14 cellular contexts compared by ENCODE assay signal in the genomic region with DNA sequence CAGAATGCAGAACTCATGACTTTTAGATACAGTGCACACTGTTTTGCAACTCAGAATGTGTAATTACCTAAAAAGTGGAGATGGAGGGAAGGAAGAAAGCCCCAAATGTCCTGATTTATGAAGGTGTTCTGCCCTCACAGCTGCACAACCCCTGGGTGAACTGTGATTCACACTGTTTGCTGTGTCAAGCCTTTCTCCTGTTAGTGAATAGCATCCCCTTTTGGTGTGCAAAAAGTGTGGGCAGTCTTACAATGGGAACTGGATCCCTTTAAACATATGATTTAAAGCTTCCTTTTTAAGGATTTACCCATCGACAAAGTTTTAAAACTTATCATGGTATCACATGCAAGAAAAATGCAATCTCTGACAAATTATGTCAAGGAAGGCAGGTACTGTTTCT.
A peak's percentile ranks its signal among the peaks of the same experiment; 100 is the strongest.
DNase-seq lines count a peak whose midpoint lies in the region; FAIRE-seq and TF ChIP-seq lines count a peak whose summit lies in the region.
"Had no signal": no experiment of that assay in that cellular context is flagged by ENCODE, and none has a peak within 500 bp of the region (broad histone marks: within the 10 kb centered on the region; RNA-seq: fewer than 3 reads in every experiment).

No MANE protein-coding gene starts in this region.

- TF ChIP-seq RAD21 in SK-N-SH (IDR thresholded peaks at IDR 0.05; ENCODE audit: low read length), result no peak

- no peak overlapping the region for H3K4me2 ChIP-seq in mammary epithelial cell (ENCODE audit: insufficient read depth, low read depth, low read length)
- no peak overlapping the region for H3K4me2 ChIP-seq in astrocyte (ENCODE audit: low read length)
- H3K4me2 ChIP-seq in SK-N-SH, result no peak overlapping the region

- in situ Hi-C loops in mammary epithelial cell (cut with MboI; ENCODE audit: low sequenced_read_pairs in 2 of 2), result no loop called here

- H3K4me1 ChIP-seq in mammary epithelial cell (ENCODE audit: insufficient read depth, low read length) (no peaks in the 10 kb centered on the region), astrocyte (ENCODE audit: insufficient read depth, low read length) (no peaks in the 10 kb centered on the region), SK-N-SH (ENCODE audit: control insufficient read depth in 1 of 2, insufficient read depth in 2 of 2, low read depth in 1 of 2, low read length in 1 of 2) (no peaks in the 10 kb centered on the region)
- H3K4me1 ChIP-seq: ascending aorta, lower lobe of right lung had no signal

- no peak for TF ChIP-seq EP300 in SK-N-SH (IDR thresholded peaks at IDR 0.05; ENCODE audit: borderline replicate concordance in 1 of 2, low read depth in 1 of 2, low read length in 1 of 2)

- H3K4me3 ChIP-seq in mammary epithelial cell (replicated peaks in 1 of 3; ENCODE audit: insufficient read depth in 1 of 3, low read depth in 2 of 3, low read length in 3 of 3), result no peak overlapping the region
- no peak overlapping the region for H3K4me3 ChIP-seq in astrocyte (ENCODE audit: insufficient read depth, low read depth, low read length)
- H3K4me3 ChIP-seq in SK-N-SH (ENCODE audit: low read depth in 2 of 2, low read length in 1 of 2), result no peak overlapping the region
- H3K4me3 ChIP-seq: ascending aorta, lower lobe of right lung had no signal

- no peak overlapping the region for H3K27ac Mint-ChIP-seq in MCF 10A (ENCODE audit: low read depth, unreplicated experiment)
- no peak overlapping the region for H3K27ac Mint-ChIP-seq in astrocyte (ENCODE audit: unreplicated experiment)
- H3K27ac Mint-ChIP-seq: activated CD4-positive, alpha-beta T cell treated with anti-CD3 and anti-CD28 coated beads, Interleukin-2, amount 10 ng/mL, durations not matched to agents 7 days and 5 days; activated T-helper 1 cell treated with anti-CD3 and anti-CD28 coated beads, Interleukin-12 subunit alpha, Interleukin-12 subunit beta, Interleukin-2, Interleukin-4 antibody, amounts not matched to agents 30 ng/mL and 10 ng/mL and 1 ng/mL, durations not matched to agents 14 hours and 24 hours and 36 hours had no signal

- intact Hi-C loops in MCF 10A (cut with micrococcal nuclease), result no loop called here
- intact Hi-C loops in mammary epithelial cell (cut with micrococcal nuclease), result no loop called here

- H3K27me3 Mint-ChIP-seq in MCF 10A (ENCODE audit: insufficient read depth, unreplicated experiment), result peaks cover 80% of the 10 kb centered on the region
- H3K27me3 Mint-ChIP-seq in astrocyte (ENCODE audit: low read depth, unreplicated experiment), result no peaks in the 10 kb centered on the region
- H3K27me3 Mint-ChIP-seq: activated CD4-positive, alpha-beta T cell treated with anti-CD3 and anti-CD28 coated beads, Interleukin-2, amount 10 ng/mL, durations not matched to agents 7 days and 5 days had no signal

- CTCF ChIA-PET in MCF 10A (lab: Yijun Ruan, JAX) (no interaction called here), mammary epithelial cell (lab: Charles Lee; ENCODE audit: low non-redundant PET) (no interaction called here), SK-N-SH (lab: Yijun Ruan, JAX) (no interaction called here)

- no peak for TF ChIP-seq CTCF in MCF 10A (IDR thresholded peaks at IDR 0.05; ENCODE audit: unreplicated experiment)
- TF ChIP-seq CTCF in mammary epithelial cell (conservative IDR thresholded peaks at IDR 0.05 in 1 of 2, IDR thresholded peaks at IDR 0.05 in 1 of 2; ENCODE audit: extremely low read depth in 1 of 2, insufficient read depth in 1 of 2, low read depth in 1 of 2, low read length in 2 of 2), result no peak
- peak; percentile 5 for TF ChIP-seq CTCF in astrocyte (IDR thresholded peaks at IDR 0.05; ENCODE audit: insufficient read depth, low read depth, low read length)
- TF ChIP-seq CTCF in SK-N-SH (IDR thresholded peaks at IDR 0.05), result no peak

- H3K4me1 Mint-ChIP-seq in MCF 10A (ENCODE audit: insufficient read depth, unreplicated experiment), result no peaks in the 10 kb centered on the region
- no peaks in the 10 kb centered on the region for H3K4me1 Mint-ChIP-seq in astrocyte (ENCODE audit: low read depth, unreplicated experiment)
- H3K4me1 Mint-ChIP-seq: activated CD4-positive, alpha-beta T cell treated with anti-CD3 and anti-CD28 coated beads, Interleukin-2, amount 10 ng/mL, durations not matched to agents 7 days and 5 days had no signal

- dilution Hi-C loops in mammary epithelial cell (cut with HindIII; ENCODE audit: low sequenced_read_pairs), result no loop called here

- no peaks in the 10 kb centered on the region for H3K79me2 ChIP-seq in mammary epithelial cell (ENCODE audit: insufficient read depth, low read length)
- no peaks in the 10 kb centered on the region for H3K79me2 ChIP-seq in astrocyte (ENCODE audit: insufficient read depth, low read length)
- no peaks in the 10 kb centered on the region for H3K79me2 ChIP-seq in SK-N-SH (ENCODE audit: insufficient read depth)

- H3K36me3 Mint-ChIP-seq in MCF 10A (ENCODE audit: insufficient read depth, unreplicated experiment), result no peaks in the 10 kb centered on the region
- H3K36me3 Mint-ChIP-seq in astrocyte (ENCODE audit: low read depth, unreplicated experiment), result no peaks in the 10 kb centered on the region

- WGBS in mammary epithelial cell (ENCODE audit: low coverage, missing lambda C conversion rate), result 46% methylated on average over 1 of the region's 1 CpG
- WGBS in SK-N-SH (ENCODE audit: low lambda C conversion rate), result 3% methylated on average over 1 of the region's 1 CpG

- H4K20me1 ChIP-seq in mammary epithelial cell (ENCODE audit: insufficient read depth, low read length), result no peaks in the 10 kb centered on the region
- H4K20me1 ChIP-seq in astrocyte (ENCODE audit: insufficient read depth, low read length), result no peaks in the 10 kb centered on the region
- no peaks in the 10 kb centered on the region for H4K20me1 ChIP-seq in SK-N-SH (ENCODE audit: insufficient read depth)

- POLR2A ChIA-PET in MCF 10A (lab: Yijun Ruan, JAX) (no interaction called here), SK-N-SH (lab: Yijun Ruan, JAX) (no interaction called here)

- peak; percentile 3 for DNase-seq in MCF 10A (ENCODE audit: unreplicated experiment)
- no peak for DNase-seq in mammary epithelial cell
- no peak for DNase-seq in astrocyte (ENCODE audit: low read depth)
- DNase-seq in kidney tubule cell (ENCODE audit: low spot score), result peak; percentile 24
- DNase-seq in SK-N-SH, result no peak
- no peak for DNase-seq in T-helper 2 cell
- DNase-seq in activated effector memory CD4-positive, alpha-beta T cell treated with anti-CD3 and anti-CD28 coated beads, Interleukin-2, amount 50 U/mL, for 16 hours, result no peak
- DNase-seq in NCI-H1436 treated with DMSO at 0.1 percent for 48 hours (lab: John Stamatoyannopoulos, UW), result no peak
- DNase-seq: activated CD4-positive, alpha-beta T cell treated with anti-CD3 and anti-CD28 coated beads, Interleukin-2, amount 10 ng/mL, durations not matched to agents 7 days and 5 days; lower lobe of right lung; NCI-H524 treated with DMSO at 0.1 percent for 48 hours had no signal

- H3K9me3 Mint-ChIP-seq in MCF 10A (ENCODE audit: unreplicated experiment), result no peaks in the 10 kb centered on the region
- H3K9me3 Mint-ChIP-seq in astrocyte (ENCODE audit: unreplicated experiment), result no peaks in the 10 kb centered on the region
- H3K9me3 Mint-ChIP-seq: activated CD4-positive, alpha-beta T cell treated with anti-CD3 and anti-CD28 coated beads, Interleukin-2, amount 10 ng/mL, durations not matched to agents 7 days and 5 days; activated T-helper 1 cell treated with anti-CD3 and anti-CD28 coated beads, Interleukin-12 subunit alpha, Interleukin-12 subunit beta, Interleukin-2, Interleukin-4 antibody, amounts not matched to agents 30 ng/mL and 10 ng/mL and 1 ng/mL, durations not matched to agents 14 hours and 24 hours and 36 hours had no signal

- no peaks in the 10 kb centered on the region for H3F3A ChIP-seq in SK-N-SH (replicated peaks; ENCODE audit: insufficient read depth)

- H3K9ac ChIP-seq in mammary epithelial cell (ENCODE audit: insufficient read depth, low read length) (no peak overlapping the region), astrocyte (ENCODE audit: low read length) (no peak overlapping the region), SK-N-SH (no peak overlapping the region)

- FAIRE-seq in astrocyte (lab: Jason Lieb, UNC), result no peak

- no peak overlapping the region for H2AFZ ChIP-seq in mammary epithelial cell (ENCODE audit: low read depth, low read length)
- no peak overlapping the region for H2AFZ ChIP-seq in astrocyte (ENCODE audit: low read depth, low read length)
- H2AFZ ChIP-seq in SK-N-SH (ENCODE audit: low read depth), result no peak overlapping the region

- H3K27me3 ChIP-seq in mammary epithelial cell (ENCODE audit: insufficient read depth, low read length) (peaks cover 2% of the 10 kb centered on the region), astrocyte (ENCODE audit: insufficient read depth, low read length) (no peaks in the 10 kb centered on the region), SK-N-SH (ENCODE audit: insufficient read depth) (no peaks in the 10 kb centered on the region)
- H3K27me3 ChIP-seq: ascending aorta had no signal

- H3K4me3 Mint-ChIP-seq in MCF 10A (ENCODE audit: unreplicated experiment) (no peak overlapping the region), astrocyte (ENCODE audit: unreplicated experiment) (no peak overlapping the region)
- H3K4me3 Mint-ChIP-seq: activated CD4-positive, alpha-beta T cell treated with anti-CD3 and anti-CD28 coated beads, Interleukin-2, amount 10 ng/mL, durations not matched to agents 7 days and 5 days; activated T-helper 1 cell treated with anti-CD3 and anti-CD28 coated beads, Interleukin-12 subunit alpha, Interleukin-12 subunit beta, Interleukin-2, Interleukin-4 antibody, amounts not matched to agents 30 ng/mL and 10 ng/mL and 1 ng/mL, durations not matched to agents 14 hours and 24 hours and 36 hours had no signal

- no peaks in the 10 kb centered on the region for H3K9me2 ChIP-seq in SK-N-SH

- H3K9me3 ChIP-seq in mammary epithelial cell (replicated peaks; ENCODE audit: insufficient read depth, low read length), result no peaks in the 10 kb centered on the region
- no peaks in the 10 kb centered on the region for H3K9me3 ChIP-seq in astrocyte (ENCODE audit: insufficient read depth, low read depth, low read length)
- no peaks in the 10 kb centered on the region for H3K9me3 ChIP-seq in SK-N-SH
- H3K9me3 ChIP-seq: ascending aorta, lower lobe of right lung had no signal

- H3K27ac ChIP-seq in mammary epithelial cell (ENCODE audit: insufficient read depth, low read depth, low read length) (no peak overlapping the region), astrocyte (ENCODE audit: low read depth, low read length) (no peak overlapping the region), SK-N-SH (ENCODE audit: low read depth in 2 of 2, low read length in 1 of 2) (no peak overlapping the region)
- H3K27ac ChIP-seq: ascending aorta, HL-60, lower lobe of right lung had no signal

- BruUV-seq in MCF 10A (replicated peaks; lab: Mats Ljungman, UMichigan) (no TSS peak), mammary epithelial cell (replicated peaks; lab: Mats Ljungman, UMichigan) (no TSS peak)

- H3K36me3 ChIP-seq in mammary epithelial cell (ENCODE audit: insufficient read depth, low read length) (no peaks in the 10 kb centered on the region), astrocyte (ENCODE audit: insufficient read depth, low read length) (no peaks in the 10 kb centered on the region), SK-N-SH (replicated peaks in 1 of 2; ENCODE audit: control insufficient read depth in 1 of 2, insufficient read depth in 2 of 2, low read length in 1 of 2) (no peaks in the 10 kb centered on the region)
- H3K36me3 ChIP-seq: ascending aorta, lower lobe of right lung had no signal

Comparison
In these comparisons a context has a peak if more than half of its experiments do, and no peak if none do; other contexts are left out.
1. DNase-seq: peak in MCF 10A (single experiment) and kidney tubule cell (single experiment); none in mammary epithelial cell (single experiment), astrocyte (single experiment), SK-N-SH (single experiment), T-helper 2 cell (0 of 5), activated effector memory CD4-positive, alpha-beta T cell treated with anti-CD3 and anti-CD28 coated beads, Interleukin-2, amount 50 U/mL, for 16 hours (single experiment) and NCI-H1436 treated with DMSO at 0.1 percent for 48 hours (single experiment).